In genomic region chr17:39194089-39194984, GRCh38 we compare ENCODE assay signal across 8 cellular contexts. TPM values are rescaled to one million over a fixed set of nuclear protein-coding genes. Genes with fewer than 3 reads are reported as not detected.
DNase-seq lines count a peak whose midpoint lies in the region; ATAC-seq and TF ChIP-seq lines count a peak whose summit lies in the region.

No MANE protein-coding gene starts in this region.

- WGBS in smooth muscle cell (ENCODE audit: low lambda C conversion rate) = 53% methylated on average over 14 of the region's 20 CpGs

- no peak overlapping the region for H3K4me3 ChIP-seq in HCT116 (replicated peaks in 1 of 2; ENCODE audit: low read depth in 1 of 2, low read length in 2 of 2)
- H3K4me3 ChIP-seq in smooth muscle cell = no peak overlapping the region

- H3K9me3 ChIP-seq in HCT116 (ENCODE audit: control insufficient read depth in 1 of 2, insufficient read depth in 1 of 2, low read depth in 1 of 2, low read length in 2 of 2) (no peaks in the 10 kb centered on the region), smooth muscle cell (replicated peaks; ENCODE audit: low read depth) (no peaks in the 10 kb centered on the region)

- H3K9me2 ChIP-seq in HCT116 (ENCODE audit: insufficient read depth) = no peaks in the 10 kb centered on the region

- CTCF ChIA-PET in HCT116 (lab: Charles Lee) (interaction anchor here (0.8 to 1.7 kb wide), 3 partner anchors 20 to 30 kb away, joined by 3 to 6 read pairs (median 6); no protein-coding TSS in a partner anchor), WTC11 (lab: Charles Lee) (interaction anchor here (0.6 to 5.3 kb wide), 27 partner anchors 11 to 611 kb away, joined by 3 to 62 read pairs (median 4); partner anchors contain the start of genes ARL5C, FBXO47, LASP1NB and STAC2)

- H3K36me3 ChIP-seq in HCT116 (ENCODE audit: control insufficient read depth in 1 of 2, insufficient read depth in 2 of 2, low read length in 2 of 2) (peaks cover 4 to 5% of the 10 kb centered on the region in 2 experiments; a peak in 3 of 4 replicates), smooth muscle cell (ENCODE audit: low read depth) (no peaks in the 10 kb centered on the region)

- H3K4me1 Mint-ChIP-seq in WTC11 = peaks cover 36% of the 10 kb centered on the region

- no TSS peak for BruUV-seq in HCT116 (replicated peaks; lab: Mats Ljungman, UMichigan)

- H3F3A ChIP-seq in smooth muscle cell (ENCODE audit: low read depth) = peaks cover 3% of the 10 kb centered on the region

- H3K9ac ChIP-seq in HCT116 (ENCODE audit: low read length) (no peak overlapping the region), smooth muscle cell (ENCODE audit: low read depth) (no peak overlapping the region)

- H3K4me1 ChIP-seq in HCT116 (ENCODE audit: control insufficient read depth in 1 of 2, insufficient read depth in 2 of 2, low read length in 2 of 2) (peaks cover 19 to 32% of the 10 kb centered on the region in 2 experiments), smooth muscle cell (ENCODE audit: low read depth) (peaks cover 23% of the 10 kb centered on the region)

- no peaks in the 10 kb centered on the region for H3K9me3 Mint-ChIP-seq in WTC11

- intact Hi-C loops in HCT116 (cut with micrococcal nuclease) (no loop called here), left ventricle myocardium superior (cut with micrococcal nuclease) (no loop called here)

- RAD21 ChIA-PET in HCT116 (lab: Charles Lee; ENCODE audit: low non-redundant PET in 1 of 2, low total read pairs in 2 of 2, uncharacterized antibody in 2 of 2, unreplicated experiment in 2 of 2) = no interaction called here

- DNase-seq in HCT116 (ENCODE audit: low read depth, low spot score) (no peak), WTC11 (ENCODE audit: low spot score) (peak; percentile 73), left ventricle myocardium superior (peak; percentile 78), smooth muscle cell (lab: John Stamatoyannopoulos, UW; ENCODE audit: unreplicated experiment) (peak; percentile 51), NCI-H187 treated with DMSO at 0.1 percent for 48 hours (lab: John Stamatoyannopoulos, UW) (no peak), NCI-H1092 (lab: John Stamatoyannopoulos, UW) (no peak)

- H2AFZ ChIP-seq in HCT116 (ENCODE audit: low read depth, low read length, poor library complexity, severe bottlenecking) (no peak overlapping the region), smooth muscle cell (ENCODE audit: low read depth) (no peak overlapping the region)

- peak overlapping the region; percentile 66 for H3K4me3 Mint-ChIP-seq in WTC11

- H3K4me2 ChIP-seq in HCT116 (ENCODE audit: low read length) = no peak overlapping the region
- H3K4me2 ChIP-seq in smooth muscle cell = peak overlapping the region; percentile 98

- ATAC-seq in HCT116 = no peak
- peak; percentile 51 for ATAC-seq in WTC11
- ATAC-seq in left ventricle myocardium superior = peak; percentile 53
- ATAC-seq in HG03432 (IDR thresholded peaks at IDR 0.05; ENCODE audit: unreplicated experiment) = no peak
- no peak for ATAC-seq in GM19455 (IDR thresholded peaks at IDR 0.05; ENCODE audit: unreplicated experiment)

- no peak for TF ChIP-seq POLR2A in HCT116 (IDR thresholded peaks at IDR 0.05; ENCODE audit: borderline replicate concordance, extremely low read depth, insufficient read depth, insufficient read length)

- H3K27me3 ChIP-seq in HCT116 (ENCODE audit: insufficient read depth, low read length) (no peaks in the 10 kb centered on the region), smooth muscle cell (ENCODE audit: low read depth) (no peaks in the 10 kb centered on the region)

- no peaks in the 10 kb centered on the region for H3K27me3 Mint-ChIP-seq in WTC11 (ENCODE audit: low read depth)

- TF ChIP-seq CTCF in HCT116 (IDR thresholded peaks at IDR 0.05 in 2 of 3, conservative IDR thresholded peaks at IDR 0.05 in 1 of 3; ENCODE audit: borderline replicate concordance in 1 of 3, insufficient read depth in 1 of 3, low read depth in 2 of 3, low read length in 2 of 3) (0 out of 6 replicates have a peak, but pooled peaks of 2 of the 3 experiments have one; percentile 5 to 15), WTC11 (IDR thresholded peaks at IDR 0.05) (peak; percentile 12; the same call in 1 of the 2 replicates), smooth muscle cell (IDR thresholded peaks at IDR 0.05; ENCODE audit: borderline replicate concordance, insufficient read depth, poor library complexity, severe bottlenecking) (peak; percentile 58)

- no peak for TF ChIP-seq RAD21 in HCT116 (IDR thresholded peaks at IDR 0.05; ENCODE audit: low read depth)

- H3K27ac ChIP-seq in HCT116 (ENCODE audit: low read depth, low read length) = no peak overlapping the region
- no peak overlapping the region for H3K27ac ChIP-seq in smooth muscle cell (ENCODE audit: low read depth)

- H3K36me3 Mint-ChIP-seq in WTC11 = peaks cover 20% of the 10 kb centered on the region

- H3K79me2 ChIP-seq in HCT116 (ENCODE audit: insufficient read depth, low read length) (peaks cover 12% of the 10 kb centered on the region; the same call in 1 of the 2 replicates), smooth muscle cell (ENCODE audit: low read depth) (peaks cover 19% of the 10 kb centered on the region)

- peak overlapping the region; percentile 57; the same call in 1 of the 2 replicates for H3K27ac Mint-ChIP-seq in WTC11

- no peaks in the 10 kb centered on the region for H4K20me1 ChIP-seq in HCT116 (ENCODE audit: insufficient read depth)
- H4K20me1 ChIP-seq in smooth muscle cell (ENCODE audit: low read depth) = peaks cover 18% of the 10 kb centered on the region

- POLR2A ChIA-PET in HCT116 (lab: Charles Lee) = interaction anchor here (1.8 kb wide), 1 partner anchor 29 kb away, joined by 3 read pairs; no protein-coding TSS in a partner anchor
- POLR2A ChIA-PET in WTC11 (lab: Charles Lee) = interaction anchor here (1.0 to 2.4 kb wide), 2 partner anchors 13 to 30 kb away, joined by 6 read pairs; no protein-coding TSS in a partner anchor

TF ChIP-seq in HCT116, 20 proteins besides CTCF, POLR2A, EP300 and RAD21 (continues in another document):
- TF ChIP-seq ELF1 (IDR thresholded peaks at IDR 0.05; ENCODE audit: borderline replicate concordance, low read depth) (no peak), ZFX (IDR thresholded peaks at IDR 0.05) (no peak)

TF ChIP-seq in WTC11, 78 proteins besides CTCF, POLR2A, EP300 and RAD21:
- TF ChIP-seq SP1 (CRISPR knock-in tag; conservative IDR thresholded peaks at IDR 0.05) = 0 out of 2 replicates have a peak, but pooled peaks have one; percentile 40
- no peak for TF ChIP-seq HMGXB4 (CRISPR knock-in tag; IDR thresholded peaks at IDR 0.05)

RNA-seq across cellular contexts. Expression of gene CACNB1, which starts 3.1 kb away (rescaled TPM):
- 13.0 TPM for total RNA-seq in HCT116 (2021; ENCODE audit: unreplicated experiment)
- 5.4 and 6.5 TPM in 2 replicates for polyA plus RNA-seq in HCT116 (2012)
- 11.2 to 17.0 TPM (median 11.9 TPM) in 3 replicates for total RNA-seq in WTC11 (2021)
- 5.7 TPM for total RNA-seq in left ventricle myocardium superior
- total RNA-seq in smooth muscle cell = 4.3 and 9.2 TPM in 2 replicates
- polyA plus RNA-seq in smooth muscle cell = 7.1 and 18.8 TPM in 2 replicates

RNA-seq across cellular contexts. Expression of gene RPL19, which starts 5.7 kb away (rescaled TPM):
- total RNA-seq in HCT116 (2021; ENCODE audit: unreplicated experiment) (2,276 TPM), WTC11 (2021) (1,970 to 2,019 TPM (median 2,012 TPM) in 3 replicates), left ventricle myocardium superior (992 TPM), smooth muscle cell (2,264 and 2,675 TPM in 2 replicates)
- 3,114 and 3,168 TPM in 2 replicates for polyA plus RNA-seq in HCT116 (2012)
- 818 and 934 TPM in 2 replicates for polyA plus RNA-seq in smooth muscle cell

RNA-seq across cellular contexts. Expression of gene ARL5C, which starts 28.4 kb away (rescaled TPM):
- total RNA-seq in HCT116 (2021; ENCODE audit: unreplicated experiment) (not detected), WTC11 (2021) (not detected in 3 replicates), left ventricle myocardium superior (not detected), smooth muscle cell (not detected in 2 replicates)
- polyA plus RNA-seq in HCT116 (2012) = not detected in 2 replicates
- polyA plus RNA-seq in smooth muscle cell = 0.38 TPM in 1 of 2 replicates, not detected in the other

RNA-seq across cellular contexts. Expression of gene STAC2, which starts 31.4 kb away (rescaled TPM):
- total RNA-seq in HCT116 (2021; ENCODE audit: unreplicated experiment) (not detected), WTC11 (2021) (3.9 to 4.2 TPM (median 4.0 TPM) in 3 replicates), left ventricle myocardium superior (0.62 TPM), smooth muscle cell (0.09 and 0.13 TPM in 2 replicates)
- polyA plus RNA-seq in HCT116 (2012) = 0.02 TPM in 1 of 2 replicates, not detected in the other
- 0.32 TPM in 1 of 2 replicates, not detected in the other for polyA plus RNA-seq in smooth muscle cell

RNA-seq across cellular contexts. Expression of gene PLXDC1, which starts 42.9 kb away (rescaled TPM):
- total RNA-seq in HCT116 (2021; ENCODE audit: unreplicated experiment) = 1.8 TPM
- polyA plus RNA-seq in HCT116 (2012) = 2.7 TPM in 2 replicates
- 4.1 to 5.4 TPM (median 4.1 TPM) in 3 replicates for total RNA-seq in WTC11 (2021)
- total RNA-seq in left ventricle myocardium superior = 15.8 TPM
- total RNA-seq in smooth muscle cell = 11.3 and 17.4 TPM in 2 replicates
- 16.0 and 18.5 TPM in 2 replicates for polyA plus RNA-seq in smooth muscle cell

Comparison
In these comparisons a context has a peak if more than half of its experiments do, and no peak if none do; other contexts are left out.
1. ATAC-seq: peak in WTC11 (single experiment) and left ventricle myocardium superior (single experiment); none in HCT116 (single experiment), HG03432 (single experiment) and GM19455 (single experiment).
2. DNase-seq: peak in WTC11 (single experiment), left ventricle myocardium superior (single experiment) and smooth muscle cell (single experiment); none in HCT116 (single experiment), NCI-H187 treated with DMSO at 0.1 percent for 48 hours (single experiment) and NCI-H1092 (single experiment).
3. Of the 4 proteins assayed by ChIP-seq in both WTC11 and HCT116: peak only in WTC11: SP1; only in HCT116: none; in both: CTCF; in neither: 2.
4. Peak in every context shown above with its lines, with median percentiles within 50 percentile points of each other: CTCF ChIP-seq.